In genomic region chr5:172453206-172453985, GRCh38 we compare ENCODE assay signal across 8 cellular contexts. TPM values are rescaled to one million over a fixed set of nuclear protein-coding genes. Genes with fewer than 3 reads are reported as not detected.
DNase-seq lines count a peak whose midpoint lies in the region; ATAC-seq and TF ChIP-seq lines count a peak whose summit lies in the region.

No MANE protein-coding gene starts in this region.

- H2BK5ac ChIP-seq in IMR-90 (ENCODE audit: low read depth, low read length, poor library complexity, severe bottlenecking): peak overlapping the region; percentile 77

- peak overlapping the region; percentile 95 for H2AK9ac ChIP-seq in IMR-90 (replicated peaks; ENCODE audit: low read depth, low read length, poor library complexity)

- CTCF ChIA-PET in IMR-90 (lab: Yijun Ruan, JAX): interaction anchor here (0.5 to 1.9 kb wide), 5 partner anchors 8 to 211 kb away, joined by 3 to 6 read pairs (median 3); no protein-coding TSS in a partner anchor

- peak; percentile 24; the same call in 1 of the 2 replicates for TF ChIP-seq RAD21 in IMR-90 (IDR thresholded peaks at IDR 0.05; ENCODE audit: low read length)

- intact Hi-C loops in IMR-90 (cut with micrococcal nuclease) (loop anchor here (5.0 to 10.0 kb wide), 4 partner anchors 41 to 349 kb away; no protein-coding TSS in a partner anchor), left ventricle myocardium inferior (cut with micrococcal nuclease) (no loop called here)

- peak overlapping the region; percentile 92 for H3K14ac ChIP-seq in IMR-90 (replicated peaks; ENCODE audit: low read depth, low read length)

- H3K23ac ChIP-seq in IMR-90 (ENCODE audit: low read depth, low read length): peak overlapping the region; percentile 79

- no peak; the same call in 1 of the 2 replicates for TF ChIP-seq POLR2A in IMR-90 (IDR thresholded peaks at IDR 0.05; ENCODE audit: low read depth, low read length)

- POLR2A ChIA-PET in IMR-90 (lab: Charles Lee; ENCODE audit: unreplicated experiment): interaction anchor here (0.6 kb wide), 1 partner anchor 33 kb away, joined by 3 read pairs; no protein-coding TSS in a partner anchor
- POLR2A ChIA-PET in activated naive CD8-positive, alpha-beta T cell treated with anti-CD3 and anti-CD28 coated beads, Interleukin-2, amount 10 ng/mL, durations not matched to agents 7 days and 5 days (lab: Charles Lee): interaction anchor here (0.6 kb wide), 1 partner anchor 9 kb away, joined by 3 read pairs; no protein-coding TSS in a partner anchor

- dilution Hi-C loops in IMR-90 (cut with HindIII; ENCODE audit: low sequenced_read_pairs, unreplicated experiment): no loop called here

- peaks cover 7% of the 10 kb centered on the region for H3K4me1 Mint-ChIP-seq in activated naive CD8-positive, alpha-beta T cell treated with anti-CD3 and anti-CD28 coated beads, Interleukin-2, amount 10 ng/mL, durations not matched to agents 7 days and 5 days

- in situ Hi-C loops in IMR-90 (cut with MboI; ENCODE audit: low sequenced_read_pairs): no loop called here

- H2BK15ac ChIP-seq in IMR-90 (ENCODE audit: low read depth, low read length): 0 out of 3 replicates have a peak overlapping the region, but pooled peaks have one; percentile 17

- H3K18ac ChIP-seq in IMR-90 (ENCODE audit: low read depth, low read length): peak overlapping the region; percentile 47

- H2BK20ac ChIP-seq in IMR-90 (ENCODE audit: low read depth, low read length): no peak overlapping the region

- H3K36me3 ChIP-seq in BLaER1 (no peaks in the 10 kb centered on the region), IMR-90 (ENCODE audit: control insufficient read depth, insufficient read depth, low read length) (peaks cover 6% of the 10 kb centered on the region; the same call in 1 of the 2 replicates), left ventricle myocardium inferior (no peaks in the 10 kb centered on the region)

- peak overlapping the region; percentile 7 for H3K27ac Mint-ChIP-seq in activated naive CD8-positive, alpha-beta T cell treated with anti-CD3 and anti-CD28 coated beads, Interleukin-2, amount 10 ng/mL, durations not matched to agents 7 days and 5 days

- no TSS peak for BruUV-seq in IMR-90 (replicated peaks; lab: Mats Ljungman, UMichigan)

- H3K79me1 ChIP-seq in IMR-90 (ENCODE audit: low read depth in 1 of 2, low read length in 2 of 2): peaks cover 22 to 60% of the 10 kb centered on the region in 2 experiments; a peak in 3 of 4 replicates

- DNase-seq in IMR-90 (peak; percentile 74), left ventricle myocardium inferior (no peak), renal cortical epithelial cell (ENCODE audit: low read depth) (peak; percentile 23), GF-D8 (lab: John Stamatoyannopoulos, UW) (no peak)
- DNase-seq in activated naive CD8-positive, alpha-beta T cell treated with anti-CD3 and anti-CD28 coated beads, Interleukin-2, amount 10 ng/mL, durations not matched to agents 7 days and 5 days: no peak

- H3K4me1 ChIP-seq in BLaER1 (peaks cover 34% of the 10 kb centered on the region), IMR-90 (ENCODE audit: control insufficient read depth, insufficient read depth, low read length) (peaks cover 24% of the 10 kb centered on the region), left ventricle myocardium inferior (peaks cover 55% of the 10 kb centered on the region)

- ATAC-seq in IMR-90 (ENCODE audit: low read depth) (peak; percentile 43), GM18520 (IDR thresholded peaks at IDR 0.05; ENCODE audit: unreplicated experiment) (no peak), GM21381 (IDR thresholded peaks at IDR 0.05; ENCODE audit: unreplicated experiment) (no peak)
- no peak for ATAC-seq in activated naive CD8-positive, alpha-beta T cell treated with anti-CD3 and anti-CD28 coated beads, Interleukin-2, amount 10 ng/mL, durations not matched to agents 7 days and 5 days (ENCODE audit: low read depth)

- H3K9me3 ChIP-seq in BLaER1 (no peaks in the 10 kb centered on the region), IMR-90 (ENCODE audit: control insufficient read depth, insufficient read depth, low read length) (no peaks in the 10 kb centered on the region), left ventricle myocardium inferior (replicated peaks) (no peaks in the 10 kb centered on the region)

- H3K9me1 ChIP-seq in IMR-90 (ENCODE audit: insufficient read depth, low read length): peaks cover 21% of the 10 kb centered on the region

- H2BK120ac ChIP-seq in IMR-90 (ENCODE audit: low read depth, low read length): peak overlapping the region; percentile 71

- H3K9ac ChIP-seq in BLaER1: peak overlapping the region; percentile 75
- H3K9ac ChIP-seq in IMR-90 (ENCODE audit: low read depth, low read length): peak overlapping the region; percentile 85

- H3K9me3 Mint-ChIP-seq in activated naive CD8-positive, alpha-beta T cell treated with anti-CD3 and anti-CD28 coated beads, Interleukin-2, amount 10 ng/mL, durations not matched to agents 7 days and 5 days: no peaks in the 10 kb centered on the region

- H4K91ac ChIP-seq in IMR-90 (ENCODE audit: insufficient read depth, low read depth, low read length): peak overlapping the region; percentile 60

- H3K27me3 Mint-ChIP-seq in activated naive CD8-positive, alpha-beta T cell treated with anti-CD3 and anti-CD28 coated beads, Interleukin-2, amount 10 ng/mL, durations not matched to agents 7 days and 5 days: peaks cover 45% of the 10 kb centered on the region

- H3K4me3 Mint-ChIP-seq in activated naive CD8-positive, alpha-beta T cell treated with anti-CD3 and anti-CD28 coated beads, Interleukin-2, amount 10 ng/mL, durations not matched to agents 7 days and 5 days: peak overlapping the region; percentile 73

- H3K27ac ChIP-seq in BLaER1: 0 out of 2 replicates have a peak overlapping the region, but pooled peaks have one; percentile 73
- H3K27ac ChIP-seq in IMR-90 (ENCODE audit: insufficient read depth, low read length): peak overlapping the region; percentile 98
- H3K27ac ChIP-seq in left ventricle myocardium inferior (replicated peaks): peak overlapping the region; percentile 86

- TF ChIP-seq CTCF in IMR-90 (conservative IDR thresholded peaks at IDR 0.05; ENCODE audit: low read depth, low read length) (peak; percentile 56), left ventricle myocardium inferior (IDR thresholded peaks at IDR 0.05; ENCODE audit: borderline replicate concordance) (peak; percentile 47)

- peak overlapping the region; percentile 69 for H3K56ac ChIP-seq in IMR-90 (ENCODE audit: extremely low read depth, insufficient read depth, low read length)

- H4K8ac ChIP-seq in IMR-90 (ENCODE audit: low read depth in 2 of 2, low read length in 2 of 2): peak overlapping the region; percentile 78 to 83

- H3K4me2 ChIP-seq in BLaER1: peak overlapping the region; percentile 95
- peak overlapping the region; percentile 96 for H3K4me2 ChIP-seq in IMR-90 (ENCODE audit: low read depth, low read length)

- H3K4me3 ChIP-seq in BLaER1: peak overlapping the region; percentile 88
- peak overlapping the region; percentile 98 for H3K4me3 ChIP-seq in IMR-90 (ENCODE audit: insufficient read depth, low read depth, low read length)
- peak overlapping the region; percentile 86 for H3K4me3 ChIP-seq in left ventricle myocardium inferior

- no peaks in the 10 kb centered on the region for H3K27me3 ChIP-seq in BLaER1
- H3K27me3 ChIP-seq in IMR-90 (ENCODE audit: control insufficient read depth, insufficient read depth, low read length): no peaks in the 10 kb centered on the region
- H3K27me3 ChIP-seq in left ventricle myocardium inferior (ENCODE audit: low read depth): no peaks in the 10 kb centered on the region

- H2AFZ ChIP-seq in IMR-90 (replicated peaks; ENCODE audit: low read length, poor library complexity): peak overlapping the region; percentile 85

- H3K36me3 Mint-ChIP-seq in activated naive CD8-positive, alpha-beta T cell treated with anti-CD3 and anti-CD28 coated beads, Interleukin-2, amount 10 ng/mL, durations not matched to agents 7 days and 5 days: no peaks in the 10 kb centered on the region

- peak overlapping the region; percentile 31 for H4K5ac ChIP-seq in IMR-90 (ENCODE audit: low read depth, low read length)

- H4K20me1 ChIP-seq in BLaER1 (peaks cover 12% of the 10 kb centered on the region; the same call in 1 of the 2 replicates), IMR-90 (ENCODE audit: insufficient read depth, low read length) (peaks cover 48% of the 10 kb centered on the region)

- H2AK5ac ChIP-seq in IMR-90 (ENCODE audit: low read depth, low read length): peak overlapping the region; percentile 83

- peak overlapping the region; percentile 96 for H3K4ac ChIP-seq in IMR-90 (ENCODE audit: low read depth, low read length)

- WGBS in IMR-90 (ENCODE audit: extremely low coverage in 2 of 2, insufficient read length in 1 of 2), 2 experiments: 0% methylated on average over 6 of the region's 24 CpGs; no CpG with 5 or more reads in 1 of the 2 experiments

TF ChIP-seq in IMR-90, 13 proteins besides CTCF, POLR2A, EP300 and RAD21:
- TF ChIP-seq SMC3 (IDR thresholded peaks at IDR 0.05; ENCODE audit: low read depth, low read length) (peak; percentile 12; the same call in 1 of the 2 replicates), FOS (IDR thresholded peaks at IDR 0.05; ENCODE audit: low read depth, low read length) (no peak)

RNA-seq across cellular contexts. Expression of gene SH3PXD2B, which starts 0.9 kb away (rescaled TPM):
- 7.8 and 8.2 TPM in 2 replicates for total RNA-seq in IMR-90 (2012; rRNA removed)
- polyA plus RNA-seq in IMR-90 (2012; rRNA removed): 14.4 and 15.0 TPM in 2 replicates
- 6.6 and 11.4 TPM in 2 replicates for polyA plus RNA-seq in IMR-90 (2012; cell fraction: cytosol; rRNA removed)
- 16.7 and 24.7 TPM in 2 replicates for polyA plus RNA-seq in IMR-90 (2012; cell fraction: nucleus; rRNA removed; ENCODE audit: low replicate concordance)
- under 1 TPM; 0.28 to 0.42 TPM for total RNA-seq in activated naive CD8-positive, alpha-beta T cell treated with anti-CD3 and anti-CD28 coated beads, Interleukin-2, amount 10 ng/mL, durations not matched to agents 7 days and 5 days
- 5.2 TPM for total RNA-seq in left ventricle myocardium inferior
- 8.3 and 12.9 TPM in 2 replicates for total RNA-seq in renal cortical epithelial cell

Comparison
In these comparisons a context has a peak if more than half of its experiments do, and no peak if none do; other contexts are left out.
1. DNase-seq: peak in IMR-90 (single experiment) and renal cortical epithelial cell (single experiment); none in activated naive CD8-positive, alpha-beta T cell treated with anti-CD3 and anti-CD28 coated beads, Interleukin-2, amount 10 ng/mL, durations not matched to agents 7 days and 5 days (single experiment), left ventricle myocardium inferior (single experiment) and GF-D8 (single experiment).
2. Peak in every context shown above with its lines, with median percentiles within 50 percentile points of each other: H3K27ac ChIP-seq and H3K4me3 ChIP-seq.